1 cellular context compared by ENCODE assay signal in the genomic region with DNA sequence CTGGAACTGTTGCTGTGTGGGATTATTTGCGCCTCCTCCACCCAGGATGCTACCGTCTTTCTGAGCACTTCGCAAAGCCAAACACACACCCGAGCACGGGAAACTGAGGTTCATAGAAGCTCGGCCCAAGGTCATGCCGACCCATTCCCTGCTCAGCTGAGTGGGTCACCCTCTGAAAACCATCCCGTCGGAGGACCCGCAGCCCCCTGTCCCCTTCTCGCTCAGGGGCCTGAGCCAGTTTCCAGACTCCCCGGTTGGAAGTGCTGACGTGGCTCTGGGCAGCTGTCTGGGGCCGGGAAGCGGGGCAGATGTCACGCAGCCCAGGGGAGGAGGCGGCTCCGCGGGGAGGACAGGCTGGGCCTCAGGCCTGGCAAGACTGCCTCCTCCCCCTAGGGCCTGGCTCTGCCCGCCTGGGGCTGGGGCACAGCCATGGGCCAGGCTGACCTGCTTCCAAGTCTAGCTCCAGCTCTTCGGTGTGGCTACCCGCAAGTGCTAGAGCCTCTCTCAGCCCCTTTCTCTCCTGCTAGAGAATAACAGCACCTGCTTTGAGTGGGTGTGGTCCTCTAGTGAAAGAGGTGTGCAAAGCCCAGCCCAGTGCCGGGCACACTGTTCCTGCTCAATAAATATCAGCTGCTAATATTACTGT.
TF ChIP-seq lines count a peak whose summit lies in the region.

No MANE protein-coding gene starts in this region.

TF ChIP-seq in IMR-90, 13 proteins besides CTCF, POLR2A, EP300 and RAD21 (continued from another document):
- TF ChIP-seq, protein P1, sequence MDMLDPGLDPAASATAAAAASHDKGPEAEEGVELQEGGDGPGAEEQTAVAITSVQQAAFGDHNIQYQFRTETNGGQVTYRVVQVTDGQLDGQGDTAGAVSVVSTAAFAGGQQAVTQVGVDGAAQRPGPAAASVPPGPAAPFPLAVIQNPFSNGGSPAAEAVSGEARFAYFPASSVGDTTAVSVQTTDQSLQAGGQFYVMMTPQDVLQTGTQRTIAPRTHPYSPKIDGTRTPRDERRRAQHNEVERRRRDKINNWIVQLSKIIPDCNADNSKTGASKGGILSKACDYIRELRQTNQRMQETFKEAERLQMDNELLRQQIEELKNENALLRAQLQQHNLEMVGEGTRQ (IDR thresholded peaks at IDR 0.05; ENCODE audit: low read depth, low read length), result no peak
- no peak for TF ChIP-seq CEBPB (IDR thresholded peaks at IDR 0.05; ENCODE audit: low read depth, low read length)
